In the genomic region with DNA sequence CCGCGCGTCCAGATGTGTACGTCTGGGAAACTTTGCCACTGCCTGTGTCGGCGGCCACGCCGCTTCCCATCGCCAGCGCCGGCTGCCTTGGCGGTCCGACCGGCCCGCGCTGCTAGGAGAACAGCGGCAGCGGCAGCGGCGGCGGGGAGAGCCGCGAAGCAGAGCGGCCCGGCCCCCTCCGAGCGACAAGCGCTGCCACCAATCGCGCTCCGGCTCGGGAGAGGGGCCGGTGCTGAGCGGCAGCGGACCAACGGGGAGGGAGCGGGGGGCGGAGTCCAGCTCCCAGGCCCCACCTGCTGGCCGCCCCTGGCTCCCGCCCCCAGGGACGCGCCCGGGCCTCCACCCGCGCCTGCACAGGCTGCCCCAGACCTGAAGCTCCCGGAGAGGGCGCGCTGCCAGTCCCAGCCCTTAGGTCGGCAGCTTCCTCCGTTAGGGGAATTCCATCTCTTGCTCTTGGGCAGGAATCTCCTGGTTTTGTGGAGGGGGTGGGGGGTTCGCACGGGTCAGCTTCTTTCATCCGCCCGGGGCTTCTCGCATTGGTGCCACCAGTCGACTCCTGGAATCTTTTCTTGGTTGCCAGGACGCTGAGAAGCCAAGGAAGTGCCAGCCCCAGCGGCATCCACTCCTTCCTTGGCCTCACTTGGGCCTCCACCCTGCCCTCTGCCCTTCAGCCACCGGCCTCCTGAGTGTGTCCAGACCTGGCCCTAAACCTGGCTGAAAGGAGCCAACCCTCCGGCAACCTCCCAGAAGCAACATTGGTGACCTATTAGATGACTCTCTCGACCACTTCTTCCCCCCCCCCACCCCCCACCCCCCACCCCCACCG, we compare ENCODE assay signal across 8 cellular contexts. TPM values are rescaled to one million over a fixed set of nuclear protein-coding genes. Genes with fewer than 3 reads are reported as not detected.
DNase-seq lines count a peak whose midpoint lies in the region; ATAC-seq, FAIRE-seq and TF ChIP-seq lines count a peak whose summit lies in the region.

A gene (minus strand): TSS at position 125 of the 826 bp plus-strand sequence.

- intact Hi-C loops in right cardiac atrium (cut with DNase I) (loop anchor here in 2 of 4 donors (10.0 kb wide), 2 partner anchors 163 to 217 kb away; no protein-coding TSS in a partner anchor), uterus (cut with DNase I; ENCODE audit: low total_unique reads) (loop anchor here (10.0 kb wide), 1 partner anchor 687 kb away; no protein-coding TSS in a partner anchor)

- in situ Hi-C loops in GM13976 (cut with MboI; ENCODE audit: low sequenced_read_pairs, unreplicated experiment): no loop called here

- H3K4me2 ChIP-seq in astrocyte (ENCODE audit: low read length): peak within 1 kb of the TSS; percentile 96

- ATAC-seq in HG02763 (IDR thresholded peaks at IDR 0.05; ENCODE audit: unreplicated experiment): peak; percentile 96
- ATAC-seq in right cardiac atrium: peak; percentile 98

- 5% methylated on average over 62 of the region's 62 CpGs for WGBS in right cardiac atrium

- peak; percentile 23 for TF ChIP-seq CTCF in GM13976 (IDR thresholded peaks at IDR 0.05; ENCODE audit: borderline replicate concordance, control extremely low read depth, extremely low read depth, insufficient read depth, missing control alignments)
- no peak for TF ChIP-seq CTCF in astrocyte (IDR thresholded peaks at IDR 0.05; ENCODE audit: insufficient read depth, low read depth, low read length)
- TF ChIP-seq CTCF in uterus (IDR thresholded peaks at IDR 0.05): peak; percentile 38 to 70 (median 56)

- H3K79me2 ChIP-seq in astrocyte (ENCODE audit: insufficient read depth, low read length): no peaks in the 10 kb centered on the region

- DNase-seq in GM13976 (ENCODE audit: low spot score) (peak; percentile 99), NCI-H1417 (lab: John Stamatoyannopoulos, UW) (peak; percentile 93 to 95 (median 93)), T-helper 1 cell (peak; percentile 12 to 85 (median 29)), astrocyte (ENCODE audit: low read depth) (peak; percentile 83), right cardiac atrium (peak; percentile 94 to 97 (median 97)), putamen (ENCODE audit: low spot score) (peak; percentile 92), uterus (peak; percentile 89 to 92)

- H3K36me3 ChIP-seq in astrocyte (ENCODE audit: insufficient read depth, low read length): no peaks in the 10 kb centered on the region
- no peaks in the 10 kb centered on the region for H3K36me3 ChIP-seq in uterus

- H3K9me3 Mint-ChIP-seq in astrocyte (ENCODE audit: unreplicated experiment): peaks cover 3% of the 10 kb centered on the region

- no peaks in the 10 kb centered on the region for H4K20me1 ChIP-seq in astrocyte (ENCODE audit: insufficient read depth, low read length)

- H3K4me1 ChIP-seq in astrocyte (ENCODE audit: insufficient read depth, low read length): peaks cover 15% of the 10 kb centered on the region
- H3K4me1 ChIP-seq in right cardiac atrium (ENCODE audit: control insufficient read depth, insufficient read depth, low read length): peaks cover 3% of the 10 kb centered on the region
- no peaks in the 10 kb centered on the region for H3K4me1 ChIP-seq in uterus

- H3K9ac ChIP-seq in astrocyte (ENCODE audit: low read length): peak within 1 kb of the TSS; percentile 58

- H3K4me1 Mint-ChIP-seq in astrocyte (ENCODE audit: low read depth, unreplicated experiment): peaks cover 5% of the 10 kb centered on the region

- no peak for FAIRE-seq in astrocyte (lab: Jason Lieb, UNC)

- H3K36me3 Mint-ChIP-seq in astrocyte (ENCODE audit: low read depth, unreplicated experiment): no peaks in the 10 kb centered on the region

- H3K9me3 ChIP-seq in astrocyte (ENCODE audit: insufficient read depth, low read depth, low read length): no peaks in the 10 kb centered on the region
- H3K9me3 ChIP-seq in right cardiac atrium (ENCODE audit: control insufficient read depth, low read length): no peaks in the 10 kb centered on the region
- no peaks in the 10 kb centered on the region for H3K9me3 ChIP-seq in uterus

- H2AFZ ChIP-seq in astrocyte (ENCODE audit: low read depth, low read length): peak within 1 kb of the TSS; percentile 88

- H3K4me3 ChIP-seq in astrocyte (ENCODE audit: insufficient read depth, low read depth, low read length): peak within 1 kb of the TSS; percentile 64
- H3K4me3 ChIP-seq in right cardiac atrium (ENCODE audit: low read length): peak within 1 kb of the TSS; percentile 76
- peak within 1 kb of the TSS; percentile 57 for H3K4me3 ChIP-seq in uterus

- peak; percentile 79 to 87 for TF ChIP-seq POLR2A in uterus (IDR thresholded peaks at IDR 0.05)

- H3K4me3 Mint-ChIP-seq in astrocyte (ENCODE audit: unreplicated experiment): peak within 1 kb of the TSS; percentile 92

- H3K27me3 Mint-ChIP-seq in astrocyte (ENCODE audit: low read depth, unreplicated experiment): peaks cover 11% of the 10 kb centered on the region

- H3K27ac ChIP-seq in astrocyte (ENCODE audit: low read depth, low read length) (no peak within 1 kb of the TSS), right cardiac atrium (ENCODE audit: low read length) (peak within 1 kb of the TSS; percentile 77), uterus (peak within 1 kb of the TSS; percentile 67 to 72)

- H3K27me3 ChIP-seq in astrocyte (ENCODE audit: insufficient read depth, low read length) (peaks cover 41% of the 10 kb centered on the region), right cardiac atrium (ENCODE audit: control insufficient read depth, insufficient read depth) (no peaks in the 10 kb centered on the region), uterus (no peaks in the 10 kb centered on the region)

- no peak within 1 kb of the TSS for H3K27ac Mint-ChIP-seq in astrocyte (ENCODE audit: unreplicated experiment)

RNA-seq across cellular contexts. Expression of the gene that starts here (rescaled TPM):
- total RNA-seq in astrocyte (6.5 and 7.0 TPM in 2 replicates), right cardiac atrium (10 to 100 TPM; 17.5 to 32.2 (median 25.5) TPM), uterus (10 to 100 TPM; 21.4 to 35.1 (median 27.3) TPM)
- 18.4 TPM for polyA plus RNA-seq in right cardiac atrium

Comparison
In these comparisons a context has a peak if more than half of its experiments do, and no peak if none do; other contexts are left out.
1. DNase-seq: peak in every context shown above with its lines; median percentile 99 in GM13976; 97 in right cardiac atrium; 93 in NCI-H1417; 92 in putamen; 90 in uterus; 83 in astrocyte; 29 in T-helper 1 cell.